ENCODE assay signal across 8 cellular contexts in genomic region chr16:81808933-81809480, GRCh38. TPM values are rescaled to one million over a fixed set of nuclear protein-coding genes. Genes with fewer than 3 reads are reported as not detected.
A peak's percentile ranks its signal among the peaks of the same experiment; 100 is the strongest.
DNase-seq lines count a peak whose midpoint lies in the region; ATAC-seq and TF ChIP-seq lines count a peak whose summit lies in the region.

No MANE protein-coding gene starts in this region.

- peak; percentile 80 for DNase-seq in Jurkat, Clone E6-1 (ENCODE audit: low read depth, low spot score)
- DNase-seq in effector CD4-positive, alpha-beta T cell, result no peak
- DNase-seq in substantia nigra (lab: John Stamatoyannopoulos, UW) (no peak), activated T-cell treated with anti-CD3 and anti-CD28 coated beads for 4 hours (no peak), DMS 273 treated with DMSO at 0.1 percent for 48 hours (lab: John Stamatoyannopoulos, UW) (no peak)

- H3K4me3 ChIP-seq in Jurkat, Clone E6-1 (ENCODE audit: low read length), result no peak overlapping the region
- H3K4me3 ChIP-seq in liver (ENCODE audit: low read depth in 1 of 3, low read length in 3 of 3), result no peak overlapping the region

- no peak for TF ChIP-seq RAD21 in liver (IDR thresholded peaks at IDR 0.05)

- H3K36me3 ChIP-seq in liver (ENCODE audit: control insufficient read depth in 4 of 4, insufficient read depth in 3 of 4, low read depth in 1 of 4, low read length in 3 of 4), result no peaks in the 10 kb centered on the region

- no peaks in the 10 kb centered on the region for H3K9me3 ChIP-seq in liver (ENCODE audit: control insufficient read depth in 4 of 4, low read length in 3 of 4)

- 62% methylated on average over 3 of the region's 3 CpGs for WGBS in liver

- peaks cover 0 to 8% (median 5%) of the 10 kb centered on the region in 4 donors for H3K4me1 ChIP-seq in liver (ENCODE audit: control insufficient read depth in 4 of 4, insufficient read depth in 4 of 4, low read length in 3 of 4)

- no peak for TF ChIP-seq CTCF in liver (IDR thresholded peaks at IDR 0.05; ENCODE audit: low read depth, low read length, missing input control)

- H3K27ac ChIP-seq in liver (ENCODE audit: low read depth in 1 of 2, low read length in 2 of 2) (no peak overlapping the region), substantia nigra (ENCODE audit: low read depth, low read length, poor library complexity, severe bottlenecking) (no peak overlapping the region)

- H3K9ac ChIP-seq in liver (ENCODE audit: low read depth in 1 of 2, low read length in 2 of 2), result no peak overlapping the region

- ATAC-seq in GM18517 (IDR thresholded peaks at IDR 0.05; ENCODE audit: unreplicated experiment) (peak; percentile 70), GM21737 (IDR thresholded peaks at IDR 0.05; ENCODE audit: unreplicated experiment) (peak; percentile 70)

- H3K27me3 ChIP-seq in liver (ENCODE audit: control insufficient read depth in 4 of 4, insufficient read depth in 4 of 4, low read length in 3 of 4), result no peaks in the 10 kb centered on the region

TF ChIP-seq in liver, 16 proteins besides CTCF, POLR2A, EP300 and RAD21:
- TF ChIP-seq EGR1 (IDR thresholded peaks at IDR 0.05; ENCODE audit: low read depth in 2 of 2) (no peak), HNF4A (conservative IDR thresholded peaks at IDR 0.05) (peak; percentile 27 to 52), FOXA1 (IDR thresholded peaks at IDR 0.05) (no peak), NR2F2 (IDR thresholded peaks at IDR 0.05) (no peak), SP1 (IDR thresholded peaks at IDR 0.05) (peak; percentile 38)
TF ChIP-seq in liver: peak in this region for 2.

RNA-seq across cellular contexts. Expression of gene PLCG2, which starts 29.9 kb away (rescaled TPM):
- 21.3 TPM for polyA plus RNA-seq in Jurkat, Clone E6-1 (2012; ENCODE audit: insufficient read depth, insufficient read length)
- total RNA-seq in liver, result 10 to 100 TPM; 20.8 to 21.6 TPM
- 10 to 100 TPM in 1 of 2 donors, 1 to 10 TPM in 1; 7.1 to 10.8 TPM for polyA plus RNA-seq in liver
